In genomic region chr22:28952857-28953256, GRCh38 we compare ENCODE assay signal across 1 cellular context.
TF ChIP-seq lines count a peak whose summit lies in the region.

No MANE protein-coding gene starts in this region.

TF ChIP-seq in GM23338, 12 proteins besides CTCF, POLR2A, EP300 and RAD21 (continued from another document):
- TF ChIP-seq, protein P1, sequence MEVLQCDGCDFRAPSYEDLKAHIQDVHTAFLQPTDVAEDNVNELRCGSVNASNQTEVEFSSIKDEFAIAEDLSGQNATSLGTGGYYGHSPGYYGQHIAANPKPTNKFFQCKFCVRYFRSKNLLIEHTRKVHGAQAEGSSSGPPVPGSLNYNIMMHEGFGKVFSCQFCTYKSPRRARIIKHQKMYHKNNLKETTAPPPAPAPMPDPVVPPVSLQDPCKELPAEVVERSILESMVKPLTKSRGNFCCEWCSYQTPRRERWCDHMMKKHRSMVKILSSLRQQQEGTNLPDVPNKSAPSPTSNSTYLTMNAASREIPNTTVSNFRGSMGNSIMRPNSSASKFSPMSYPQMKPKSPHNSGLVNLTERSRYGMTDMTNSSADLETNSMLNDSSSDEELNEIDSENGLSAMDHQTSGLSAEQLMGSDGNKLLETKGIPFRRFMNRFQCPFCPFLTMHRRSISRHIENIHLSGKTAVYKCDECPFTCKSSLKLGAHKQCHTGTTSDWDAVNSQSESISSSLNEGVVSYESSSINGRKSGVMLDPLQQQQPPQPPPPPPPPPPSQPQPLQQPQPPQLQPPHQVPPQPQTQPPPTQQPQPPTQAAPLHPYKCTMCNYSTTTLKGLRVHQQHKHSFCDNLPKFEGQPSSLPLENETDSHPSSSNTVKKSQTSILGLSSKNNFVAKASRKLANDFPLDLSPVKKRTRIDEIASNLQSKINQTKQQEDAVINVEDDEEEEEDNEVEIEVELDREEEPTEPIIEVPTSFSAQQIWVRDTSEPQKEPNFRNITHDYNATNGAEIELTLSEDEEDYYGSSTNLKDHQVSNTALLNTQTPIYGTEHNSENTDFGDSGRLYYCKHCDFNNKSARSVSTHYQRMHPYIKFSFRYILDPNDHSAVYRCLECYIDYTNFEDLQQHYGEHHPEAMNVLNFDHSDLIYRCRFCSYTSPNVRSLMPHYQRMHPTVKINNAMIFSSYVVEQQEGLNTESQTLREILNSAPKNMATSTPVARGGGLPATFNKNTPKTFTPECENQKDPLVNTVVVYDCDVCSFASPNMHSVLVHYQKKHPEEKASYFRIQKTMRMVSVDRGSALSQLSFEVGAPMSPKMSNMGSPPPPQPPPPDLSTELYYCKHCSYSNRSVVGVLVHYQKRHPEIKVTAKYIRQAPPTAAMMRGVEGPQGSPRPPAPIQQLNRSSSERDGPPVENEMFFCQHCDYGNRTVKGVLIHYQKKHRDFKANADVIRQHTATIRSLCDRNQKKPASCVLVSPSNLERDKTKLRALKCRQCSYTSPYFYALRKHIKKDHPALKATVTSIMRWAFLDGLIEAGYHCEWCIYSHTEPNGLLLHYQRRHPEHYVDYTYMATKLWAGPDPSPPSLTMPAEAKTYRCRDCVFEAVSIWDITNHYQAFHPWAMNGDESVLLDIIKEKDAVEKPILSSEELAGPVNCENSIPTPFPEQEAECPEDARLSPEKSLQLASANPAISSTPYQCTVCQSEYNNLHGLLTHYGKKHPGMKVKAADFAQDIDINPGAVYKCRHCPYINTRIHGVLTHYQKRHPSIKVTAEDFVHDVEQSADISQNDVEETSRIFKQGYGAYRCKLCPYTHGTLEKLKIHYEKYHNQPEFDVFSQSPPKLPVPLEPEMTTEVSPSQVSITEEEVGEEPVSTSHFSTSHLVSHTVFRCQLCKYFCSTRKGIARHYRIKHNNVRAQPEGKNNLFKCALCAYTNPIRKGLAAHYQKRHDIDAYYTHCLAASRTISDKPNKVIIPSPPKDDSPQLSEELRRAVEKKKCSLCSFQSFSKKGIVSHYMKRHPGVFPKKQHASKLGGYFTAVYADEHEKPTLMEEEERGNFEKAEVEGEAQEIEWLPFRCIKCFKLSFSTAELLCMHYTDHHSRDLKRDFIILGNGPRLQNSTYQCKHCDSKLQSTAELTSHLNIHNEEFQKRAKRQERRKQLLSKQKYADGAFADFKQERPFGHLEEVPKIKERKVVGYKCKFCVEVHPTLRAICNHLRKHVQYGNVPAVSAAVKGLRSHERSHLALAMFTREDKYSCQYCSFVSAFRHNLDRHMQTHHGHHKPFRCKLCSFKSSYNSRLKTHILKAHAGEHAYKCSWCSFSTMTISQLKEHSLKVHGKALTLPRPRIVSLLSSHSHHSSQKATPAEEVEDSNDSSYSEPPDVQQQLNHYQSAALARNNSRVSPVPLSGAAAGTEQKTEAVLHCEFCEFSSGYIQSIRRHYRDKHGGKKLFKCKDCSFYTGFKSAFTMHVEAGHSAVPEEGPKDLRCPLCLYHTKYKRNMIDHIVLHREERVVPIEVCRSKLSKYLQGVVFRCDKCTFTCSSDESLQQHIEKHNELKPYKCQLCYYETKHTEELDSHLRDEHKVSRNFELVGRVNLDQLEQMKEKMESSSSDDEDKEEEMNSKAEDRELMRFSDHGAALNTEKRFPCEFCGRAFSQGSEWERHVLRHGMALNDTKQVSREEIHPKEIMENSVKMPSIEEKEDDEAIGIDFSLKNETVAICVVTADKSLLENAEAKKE (CRISPR knock-in tag; IDR thresholded peaks at IDR 0.05) = no peak
- TF ChIP-seq STAT1 (IDR thresholded peaks at IDR 0.05; ENCODE audit: unreplicated experiment) (no peak), EZH2 (IDR thresholded peaks at IDR 0.05; ENCODE audit: low read depth, unreplicated experiment) (no peak), JUNB (IDR thresholded peaks at IDR 0.05; ENCODE audit: unreplicated experiment) (no peak), NANOG (IDR thresholded peaks at IDR 0.05; ENCODE audit: borderline replicate concordance) (no peak)
TF ChIP-seq in GM23338: peak in this region for 0.
